1 cellular context compared by ENCODE assay signal in genomic region chr2:1614564-1614963, GRCh38.
TF ChIP-seq lines count a peak whose summit lies in the region.

No MANE protein-coding gene starts in this region.

TF ChIP-seq in GM23338, 12 proteins besides CTCF, POLR2A, EP300 and RAD21 (continued from another document):
- TF ChIP-seq ZNF331 (CRISPR knock-in tag; IDR thresholded peaks at IDR 0.05; ENCODE audit: low read depth): no peak
- TF ChIP-seq JUNB (IDR thresholded peaks at IDR 0.05; ENCODE audit: unreplicated experiment): no peak
- TF ChIP-seq CREB1 (CRISPR knock-in tag; IDR thresholded peaks at IDR 0.05; ENCODE audit: low read depth): no peak
